Comparison of ENCODE assay signal across 9 cellular contexts in genomic region chr3:134463676-134464611, GRCh38. TPM values are rescaled to one million over a fixed set of nuclear protein-coding genes. Genes with fewer than 3 reads are reported as not detected.
DNase-seq lines count a peak whose midpoint lies in the region; ATAC-seq lines count a peak whose summit lies in the region.
"Had no signal": no experiment of that assay in that cellular context is flagged by ENCODE, and none has a peak within 500 bp of the region (broad histone marks: within the 10 kb centered on the region; RNA-seq: fewer than 3 reads in every experiment).

No MANE protein-coding gene starts in this region.

- H3K4me1 ChIP-seq in CD8-positive, alpha-beta memory T cell (ENCODE audit: insufficient read depth, low read length): no peaks in the 10 kb centered on the region

- CTCF ChIA-PET in CD8-positive, alpha-beta memory T cell (lab: Charles Lee): no interaction called here

- no peaks in the 10 kb centered on the region for H3K4me1 Mint-ChIP-seq in CD8-positive, alpha-beta memory T cell

- H3K9me3 Mint-ChIP-seq in CD8-positive, alpha-beta memory T cell: no peaks in the 10 kb centered on the region

- no peak overlapping the region for H3K4me3 ChIP-seq in CD8-positive, alpha-beta memory T cell (ENCODE audit: low read length)

- ATAC-seq in sciatic nerve (peak; percentile 95), GM19351 (IDR thresholded peaks at IDR 0.05; ENCODE audit: unreplicated experiment) (no peak), GM21619 (IDR thresholded peaks at IDR 0.05; ENCODE audit: unreplicated experiment) (no peak), GM21381 (IDR thresholded peaks at IDR 0.05; ENCODE audit: unreplicated experiment) (no peak)

- no peak overlapping the region for H3K4me3 Mint-ChIP-seq in CD8-positive, alpha-beta memory T cell

- POLR2A ChIA-PET in CD8-positive, alpha-beta memory T cell (lab: Charles Lee): no interaction called here

- peak; percentile 71 for DNase-seq in G401 (ENCODE audit: low spot score)
- DNase-seq in astrocyte of the hippocampus (ENCODE audit: low read depth, low spot score): peak; percentile 99
- peak; percentile 84 for DNase-seq in iPS DF 4.7 (ENCODE audit: extremely low read depth, low spot score)
- peak; percentile 89 for DNase-seq in sciatic nerve (ENCODE audit: low spot score)
- no peak for DNase-seq in CD8-positive, alpha-beta memory T cell
- DNase-seq: cerebellar nuclear complex had no signal

- intact Hi-C loops in sciatic nerve (cut with DNase I): no loop called here

- no peaks in the 10 kb centered on the region for H3K36me3 ChIP-seq in CD8-positive, alpha-beta memory T cell (ENCODE audit: insufficient read depth, low read length)

- no peaks in the 10 kb centered on the region for H3K9me3 ChIP-seq in CD8-positive, alpha-beta memory T cell (ENCODE audit: low read length)

- H3K27me3 ChIP-seq in CD8-positive, alpha-beta memory T cell (ENCODE audit: insufficient read depth, low read length, poor library complexity, severe bottlenecking): no peaks in the 10 kb centered on the region

- no peak overlapping the region for H3K27ac ChIP-seq in CD8-positive, alpha-beta memory T cell (ENCODE audit: low read depth, low read length)

- in situ Hi-C loops in G401 (cut with HindIII; ENCODE audit: low sequenced_read_pairs): no loop called here

- H3K27ac Mint-ChIP-seq in CD8-positive, alpha-beta memory T cell: no peak overlapping the region

- peaks cover 6 to 28% of the 10 kb centered on the region in 2 donors for H3K27me3 Mint-ChIP-seq in CD8-positive, alpha-beta memory T cell

- H3K36me3 Mint-ChIP-seq in CD8-positive, alpha-beta memory T cell: peaks cover 0 to 1% (median 0%) of the 10 kb centered on the region in 3 donors

RNA-seq across cellular contexts. Expression of gene ANAPC13, which starts 21.8 kb away (rescaled TPM):
- total RNA-seq in G401 (2014; rRNA removed; shearing (Covaris generic)): 120 and 127 TPM in 2 replicates
- total RNA-seq in sciatic nerve: 39.1 TPM
- total RNA-seq in CD8-positive, alpha-beta memory T cell: 10 to 100 TPM; 41.0 to 42.0 TPM
- polyA plus RNA-seq in CD8-positive, alpha-beta memory T cell: 84.6 TPM

RNA-seq across cellular contexts. Expression of gene CEP63, which starts 21.9 kb away (rescaled TPM):
- 9.7 and 16.8 TPM in 2 replicates for total RNA-seq in G401 (2014; rRNA removed; shearing (Covaris generic))
- 31.3 TPM for total RNA-seq in sciatic nerve
- total RNA-seq in CD8-positive, alpha-beta memory T cell: 10 to 100 TPM; 21.1 to 21.3 TPM
- 19.3 TPM for polyA plus RNA-seq in CD8-positive, alpha-beta memory T cell

Comparison
In these comparisons a context has a peak if more than half of its experiments do, and no peak if none do; other contexts are left out.
1. DNase-seq: peak in G401 (single experiment), astrocyte of the hippocampus (single experiment), iPS DF 4.7 (single experiment) and sciatic nerve (single experiment); none in CD8-positive, alpha-beta memory T cell (0 of 5).